ENCODE assay signal across 17 cellular contexts in the genomic region with DNA sequence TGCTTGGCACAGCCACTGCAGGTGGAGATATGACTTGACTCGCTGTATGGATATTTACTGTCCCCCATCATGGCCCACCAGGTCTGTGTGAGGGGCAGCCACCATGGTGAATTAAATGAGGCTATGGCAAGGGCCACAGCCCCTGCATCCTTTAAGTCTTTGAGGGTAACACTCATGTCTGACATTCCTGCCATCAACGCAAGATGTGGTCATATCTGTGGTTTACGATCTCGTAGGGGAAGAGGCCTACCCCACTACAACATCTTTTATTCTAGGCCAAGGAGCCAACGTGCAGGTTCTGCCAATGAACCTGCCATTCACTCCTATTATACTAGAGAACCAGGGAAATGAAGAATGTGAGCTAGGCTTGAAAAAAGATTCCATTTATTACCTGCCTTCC.
DNase-seq lines count a peak whose midpoint lies in the region; ATAC-seq and TF ChIP-seq lines count a peak whose summit lies in the region.
"Had no signal": no experiment of that assay in that cellular context is flagged by ENCODE, and none has a peak within 500 bp of the region (broad histone marks: within the 10 kb centered on the region; RNA-seq: fewer than 3 reads in every experiment).

No MANE protein-coding gene starts in this region.

- TF ChIP-seq POLR2A in transverse colon (IDR thresholded peaks at IDR 0.05) = no peak

- H3K27ac ChIP-seq in right atrium auricular region (no peak overlapping the region), right cardiac atrium (ENCODE audit: low read length) (no peak overlapping the region), transverse colon (no peak overlapping the region)

- TF ChIP-seq EP300 in transverse colon (IDR thresholded peaks at IDR 0.05; ENCODE audit: low read depth) = no peak

- H3K4me1 ChIP-seq in right atrium auricular region (peaks cover 0 to 7% of the 10 kb centered on the region in 2 donors), right cardiac atrium (ENCODE audit: control insufficient read depth, insufficient read depth, low read length) (no peaks in the 10 kb centered on the region), Loucy (ENCODE audit: insufficient read depth, low read length, poor library complexity, severe bottlenecking) (peaks cover 63% of the 10 kb centered on the region), transverse colon (peaks cover 0 to 14% (median 7%) of the 10 kb centered on the region in 4 donors)

- H3K9me3 ChIP-seq in right atrium auricular region (no peaks in the 10 kb centered on the region), right cardiac atrium (ENCODE audit: control insufficient read depth, low read length) (no peaks in the 10 kb centered on the region), Loucy (ENCODE audit: insufficient read depth, low read depth, low read length) (peaks cover 12% of the 10 kb centered on the region; the same call in 1 of the 2 replicates), transverse colon (no peaks in the 10 kb centered on the region)
- H3K9me3 ChIP-seq: MG63 had no signal

- H3F3A ChIP-seq in Loucy (ENCODE audit: low read depth) = peaks cover 11% of the 10 kb centered on the region

- DNase-seq in right atrium auricular region (ENCODE audit: low spot score) (peak; percentile 5), right cardiac atrium (no peak), islet precursor cell (peak; percentile 7), GM19240 (ENCODE audit: insufficient read length, low spot score) (no peak), transverse colon (no peak)
- DNase-seq: DMS153; MG63; NCI-H1417; NCI-H1930; NCI-H446; NK-92 treated with Interleukin-12 subunit alpha and Interleukin-12 subunit beta, amount 100 ng/mL, for 24 hours; OCI-M1; SIG-M5 had no signal

- H3K4me3 ChIP-seq in right atrium auricular region (no peak overlapping the region), right cardiac atrium (ENCODE audit: low read length) (no peak overlapping the region), Loucy (ENCODE audit: low read length, poor library complexity, severe bottlenecking) (no peak overlapping the region), transverse colon (no peak overlapping the region)
- H3K4me3 ChIP-seq: MG63 had no signal

- intact Hi-C loops in right cardiac atrium (cut with DNase I) (no loop called here), transverse colon (cut with DNase I; ENCODE audit: low total_unique reads) (no loop called here)

- TF ChIP-seq CTCF in right atrium auricular region (IDR thresholded peaks at IDR 0.05) (no peak), Loucy (conservative IDR thresholded peaks at IDR 0.05; ENCODE audit: low read length) (no peak), transverse colon (IDR thresholded peaks at IDR 0.05) (no peak)

- H2AFZ ChIP-seq in Loucy (ENCODE audit: low read length) = no peak overlapping the region

- H3K9ac ChIP-seq in Loucy (ENCODE audit: low read depth, low read length, poor library complexity, severe bottlenecking) = no peak overlapping the region

- no peaks in the 10 kb centered on the region for H3K9me2 ChIP-seq in Loucy (replicated peaks; ENCODE audit: low read depth, low read length)

- H3K79me2 ChIP-seq in Loucy (ENCODE audit: insufficient read depth, low read length) = no peaks in the 10 kb centered on the region

- in situ Hi-C loops in transverse colon (cut with MboI; ENCODE audit: low pct_ligation_motif_present in 1 of 4, low pct_unique_long_range_greater_than_20kb in 1 of 4, low sequenced_read_pairs in 3 of 4) = no loop called here

- no peaks in the 10 kb centered on the region for H4K20me1 ChIP-seq in Loucy (ENCODE audit: insufficient read depth, low read length, poor library complexity, severe bottlenecking)

- no peaks in the 10 kb centered on the region for H3K36me3 ChIP-seq in right atrium auricular region
- no peaks in the 10 kb centered on the region for H3K36me3 ChIP-seq in Loucy (ENCODE audit: insufficient read depth, low read length)
- no peaks in the 10 kb centered on the region for H3K36me3 ChIP-seq in transverse colon
- H3K36me3 ChIP-seq: MG63 had no signal

- H3K27me3 ChIP-seq in right atrium auricular region (no peaks in the 10 kb centered on the region), right cardiac atrium (ENCODE audit: control insufficient read depth, insufficient read depth) (no peaks in the 10 kb centered on the region), Loucy (ENCODE audit: insufficient read depth, low read length, poor library complexity, severe bottlenecking) (no peaks in the 10 kb centered on the region), transverse colon (no peaks in the 10 kb centered on the region)
- H3K27me3 ChIP-seq: MG63 had no signal

- H3K4me2 ChIP-seq in Loucy (ENCODE audit: low read depth, low read length, poor library complexity, severe bottlenecking) = peak overlapping the region; percentile 38

- ATAC-seq in right cardiac atrium = no peak
- no peak for ATAC-seq in GM19467 (IDR thresholded peaks at IDR 0.05; ENCODE audit: unreplicated experiment)
- no peak for ATAC-seq in GM19324 (IDR thresholded peaks at IDR 0.05; ENCODE audit: low FRiP score, unreplicated experiment)
- ATAC-seq: HepG2 had no signal

- WGBS in right cardiac atrium = 66% methylated on average over 5 of the region's 5 CpGs
- 68% methylated on average over 5 of the region's 5 CpGs; no CpG with 5 or more reads in 1 of the 2 donors for WGBS in transverse colon (ENCODE audit: low coverage in 1 of 2), 2 donors

Comparison
In these comparisons a context has a peak if more than half of its experiments do, and no peak if none do; other contexts are left out.
1. DNase-seq: peak in right atrium auricular region (single experiment) and islet precursor cell (single experiment); none in right cardiac atrium (0 of 3), GM19240 (single experiment) and transverse colon (single experiment).